ENCODE assay signal across 14 cellular contexts in genomic region chr7:101002333-101002732, GRCh38. TPM values are rescaled to one million over a fixed set of nuclear protein-coding genes. Genes with fewer than 3 reads are reported as not detected.
"Had no signal": no experiment of that assay in that cellular context is flagged by ENCODE, and none has a peak within 500 bp of the region (broad histone marks: within the 10 kb centered on the region; RNA-seq: fewer than 3 reads in every experiment).

No MANE protein-coding gene starts in this region.

RNA-seq across cellular contexts. Expression of gene MUC17, which starts 17.5 kb away (rescaled TPM):
- total RNA-seq: activated B cell treated with CpG ODN at 0.5 μM for 24 hours; activated CD4-positive, alpha-beta memory T cell treated with anti-CD3 and anti-CD28 coated beads for 36 hours; activated CD4-positive, alpha-beta memory T cell treated with anti-CD3 and anti-CD28 coated beads, Interleukin-2, amount 10 ng/mL, durations not matched to agents 7 days and 5 days; activated CD4-positive, alpha-beta T cell treated with anti-CD3 and anti-CD28 coated beads for 36 hours; activated CD4-positive, alpha-beta T cell treated with anti-CD3 and anti-CD28 coated beads, Interleukin-2, amount 10 ng/mL, durations not matched to agents 24 days and 14 days; activated CD4-positive, alpha-beta T cell treated with anti-CD3 and anti-CD28 coated beads, Interleukin-2, amount 10 ng/mL, durations not matched to agents 7 days and 5 days; activated CD8-positive, alpha-beta memory T cell treated with anti-CD3 and anti-CD28 coated beads for 36 hours; activated CD8-positive, alpha-beta memory T cell treated with anti-CD3 and anti-CD28 coated beads, Interleukin-2, amount 10 ng/mL, durations not matched to agents 7 days and 5 days; activated CD8-positive, alpha-beta T cell treated with anti-CD3 and anti-CD28 coated beads for 36 hours; activated CD8-positive, alpha-beta T cell treated with anti-CD3 and anti-CD28 coated beads, Interleukin-2, amount 10 ng/mL, durations not matched to agents 7 days and 5 days; T-cell; T-helper 1 cell treated with Interleukin-12 subunit alpha and Interleukin-12 subunit beta and Interleukin-4 antibody, amounts not matched to agents 30 ng/mL and 1 ng/mL, for 36 hours; T-helper 2 cell treated with Interferon-gamma antibody and Interleukin-4, amounts not matched to agents 100 ng/mL and 5 ng/mL, for 36 hours; WTC11 had no signal

RNA-seq across cellular contexts. Expression of gene MUC12, which starts 33.0 kb away (rescaled TPM):
- total RNA-seq: activated B cell treated with CpG ODN at 0.5 μM for 24 hours; activated CD4-positive, alpha-beta T cell treated with anti-CD3 and anti-CD28 coated beads, Interleukin-2, amount 10 ng/mL, durations not matched to agents 7 days and 5 days; activated CD8-positive, alpha-beta T cell treated with anti-CD3 and anti-CD28 coated beads, Interleukin-2, amount 10 ng/mL, durations not matched to agents 7 days and 5 days; T-helper 1 cell treated with Interleukin-12 subunit alpha and Interleukin-12 subunit beta and Interleukin-4 antibody, amounts not matched to agents 30 ng/mL and 1 ng/mL, for 36 hours had no signal

RNA-seq across cellular contexts. Expression of gene MUC3A, which starts 53.0 kb away (rescaled TPM):
- total RNA-seq: activated B cell treated with CpG ODN at 0.5 μM for 24 hours; activated CD4-positive, alpha-beta T cell treated with anti-CD3 and anti-CD28 coated beads for 36 hours; activated CD4-positive, alpha-beta T cell treated with anti-CD3 and anti-CD28 coated beads, Interleukin-2, amount 10 ng/mL, durations not matched to agents 24 days and 14 days; activated CD4-positive, alpha-beta T cell treated with anti-CD3 and anti-CD28 coated beads, Interleukin-2, amount 10 ng/mL, durations not matched to agents 7 days and 5 days; activated CD8-positive, alpha-beta memory T cell treated with anti-CD3 and anti-CD28 coated beads, Interleukin-2, amount 10 ng/mL, durations not matched to agents 7 days and 5 days; activated CD8-positive, alpha-beta T cell treated with anti-CD3 and anti-CD28 coated beads for 36 hours; activated CD8-positive, alpha-beta T cell treated with anti-CD3 and anti-CD28 coated beads, Interleukin-2, amount 10 ng/mL, durations not matched to agents 7 days and 5 days; T-helper 1 cell treated with Interleukin-12 subunit alpha and Interleukin-12 subunit beta and Interleukin-4 antibody, amounts not matched to agents 30 ng/mL and 1 ng/mL, for 36 hours; T-helper 2 cell treated with Interferon-gamma antibody and Interleukin-4, amounts not matched to agents 100 ng/mL and 5 ng/mL, for 36 hours had no signal
